ENCODE assay signal across 8 cellular contexts in genomic region chr1:24415910-24416665, GRCh38. TPM values are rescaled to one million over a fixed set of nuclear protein-coding genes. Genes with fewer than 3 reads are reported as not detected.
A peak's percentile ranks its signal among the peaks of the same experiment; 100 is the strongest.
DNase-seq lines count a peak whose midpoint lies in the region; ATAC-seq and TF ChIP-seq lines count a peak whose summit lies in the region.

No MANE protein-coding gene starts in this region.

- H3K27me3 ChIP-seq in A673 (replicated peaks; ENCODE audit: insufficient read depth, low read depth, low read length, poor library complexity): no peaks in the 10 kb centered on the region
- H3K27me3 ChIP-seq in heart right ventricle: no peaks in the 10 kb centered on the region
- no peaks in the 10 kb centered on the region for H3K27me3 ChIP-seq in sigmoid colon

- H3K9me3 ChIP-seq in A673 (ENCODE audit: low read depth, low read length, poor library complexity, severe bottlenecking): no peaks in the 10 kb centered on the region
- no peaks in the 10 kb centered on the region for H3K9me3 ChIP-seq in heart right ventricle
- H3K9me3 ChIP-seq in sigmoid colon: no peaks in the 10 kb centered on the region

- no peak for TF ChIP-seq EP300 in sigmoid colon (IDR thresholded peaks at IDR 0.05)

- H3K36me3 Mint-ChIP-seq in activated CD8-positive, alpha-beta T cell treated with anti-CD3 and anti-CD28 coated beads for 36 hours (ENCODE audit: low read depth): peaks cover 9% of the 10 kb centered on the region

- ATAC-seq in HG03439 (IDR thresholded peaks at IDR 0.05; ENCODE audit: unreplicated experiment) (peak; percentile 7), heart right ventricle (peak in 7 of 8 donors; percentile 1 to 29 (median 4))
- ATAC-seq in activated CD8-positive, alpha-beta T cell treated with anti-CD3 and anti-CD28 coated beads for 36 hours: no peak

- H3K27ac ChIP-seq in A673 (ENCODE audit: low read depth, low read length, poor library complexity, severe bottlenecking): no peak overlapping the region
- peak overlapping the region in 7 of 10 donors; percentile 3 to 75 (median 21) for H3K27ac ChIP-seq in heart right ventricle
- peak overlapping the region; percentile 39 to 84 (median 64) for H3K27ac ChIP-seq in sigmoid colon

- H3K4me3 ChIP-seq in A673 (ENCODE audit: low read depth, low read length, poor library complexity, severe bottlenecking) (peak overlapping the region; percentile 61), GM12864 (ENCODE audit: low read depth, low read length) (peak overlapping the region; percentile 96), heart right ventricle (peak overlapping the region; percentile 50 to 84 (median 74)), sigmoid colon (peak overlapping the region; percentile 45 to 65 (median 58))

- CTCF ChIA-PET in A673 (lab: Charles Lee): interaction anchor here (0.6 to 1.7 kb wide), 6 partner anchors 8 to 414 kb away, joined by 3 to 10 read pairs (median 4); partner anchors contain the start of gene RCAN3
- CTCF ChIA-PET in activated CD8-positive, alpha-beta T cell treated with anti-CD3 and anti-CD28 coated beads for 36 hours (lab: Charles Lee): interaction anchor here (0.6 to 9.6 kb wide), 41 partner anchors 9 to 226 kb away, joined by 3 to 103 read pairs (median 7); partner anchors contain the start of gene RCAN3

- intact Hi-C loops in A673 (cut with micrococcal nuclease; ENCODE audit: unreplicated experiment): loop anchor here (1.0 kb wide), 1 partner anchor 86 kb away; the partner anchor contains the start of gene RCAN3
- intact Hi-C loops in activated CD8-positive, alpha-beta T cell treated with anti-CD3 and anti-CD28 coated beads for 36 hours (cut with micrococcal nuclease): loop anchor here (5.0 kb wide), 4 partner anchors 66 to 171 kb away; partner anchors contain the start of gene RCAN3
- intact Hi-C loops in heart right ventricle (cut with DNase I): loop anchor here in 8 of 10 donors (1.0 to 10.0 kb wide), 7 partner anchors 86 to 219 kb away; partner anchors contain the start of gene RCAN3 (in 5 of the 8)
- intact Hi-C loops in sigmoid colon (cut with DNase I): loop anchor here (5.0 kb wide), 2 partner anchors 86 to 226 kb away; partner anchors contain the start of genes RCAN3 and SRRM1

- TF ChIP-seq CTCF in A673 (conservative IDR thresholded peaks at IDR 0.05; ENCODE audit: low read depth, low read length) (no peak), GM12864 (IDR thresholded peaks at IDR 0.05; ENCODE audit: low read depth, low read length, missing control alignments) (no peak), heart right ventricle (IDR thresholded peaks at IDR 0.05) (no peak), sigmoid colon (IDR thresholded peaks at IDR 0.05) (no peak)
- TF ChIP-seq CTCF in activated CD8-positive, alpha-beta T cell treated with anti-CD3 and anti-CD28 coated beads for 36 hours (IDR thresholded peaks at IDR 0.05): no peak

- TF ChIP-seq POLR2A in sigmoid colon (IDR thresholded peaks at IDR 0.05): no peak

- no peaks in the 10 kb centered on the region for H3K9me3 Mint-ChIP-seq in activated CD8-positive, alpha-beta T cell treated with anti-CD3 and anti-CD28 coated beads for 36 hours

- BruUV-seq in A673 (replicated peaks; lab: Mats Ljungman, UMichigan): no TSS peak

- peak overlapping the region; percentile 95 for H3K27ac Mint-ChIP-seq in activated CD8-positive, alpha-beta T cell treated with anti-CD3 and anti-CD28 coated beads for 36 hours

- POLR2A ChIA-PET in A673 (lab: Charles Lee; ENCODE audit: low non-redundant PET): no interaction called here
- POLR2A ChIA-PET in activated CD8-positive, alpha-beta T cell treated with anti-CD3 and anti-CD28 coated beads for 36 hours (lab: Charles Lee): interaction anchor here (0.7 to 3.6 kb wide), 15 partner anchors 8 to 226 kb away, joined by 3 to 17 read pairs (median 4); partner anchors contain the start of gene RCAN3

- DNase-seq in A673 (ENCODE audit: low spot score) (no peak), GM12864 (ENCODE audit: low read depth) (no peak), heart right ventricle (peak in 1 of 2 donors; percentile 14), sigmoid colon (no peak), ecto neural progenitor cell (ENCODE audit: low spot score) (no peak)
- peak; percentile 9 for DNase-seq in activated CD8-positive, alpha-beta T cell treated with anti-CD3 and anti-CD28 coated beads for 36 hours
- DNase-seq in activated CD4-positive, CD25-positive, alpha-beta regulatory T cell treated with anti-CD3 and anti-CD28 coated beads, Interleukin-2, amount 50 U/mL, for 72 hours: no peak

- 4 to 5% methylated on average over 35 of the region's 35 CpGs for WGBS in heart right ventricle, 2 donors
- 1 to 3% methylated on average over 35 of the region's 35 CpGs for WGBS in sigmoid colon, 2 donors

- H3K36me3 ChIP-seq in A673 (ENCODE audit: insufficient read depth, low read length, poor library complexity, severe bottlenecking): no peaks in the 10 kb centered on the region
- peaks cover 0 to 20% (median 0%) of the 10 kb centered on the region in 9 donors for H3K36me3 ChIP-seq in heart right ventricle
- H3K36me3 ChIP-seq in sigmoid colon: peaks cover 0 to 16% (median 3%) of the 10 kb centered on the region in 4 donors

- H3K4me1 ChIP-seq in A673 (ENCODE audit: insufficient read depth, low read length, poor library complexity, severe bottlenecking) (peaks cover 29% of the 10 kb centered on the region), heart right ventricle (peaks cover 7 to 51% (median 27%) of the 10 kb centered on the region in 9 donors), sigmoid colon (peaks cover 0 to 50% (median 27%) of the 10 kb centered on the region in 4 donors)

- H3K4me1 Mint-ChIP-seq in activated CD8-positive, alpha-beta T cell treated with anti-CD3 and anti-CD28 coated beads for 36 hours (ENCODE audit: low read depth): peaks cover 53% of the 10 kb centered on the region

- peak overlapping the region; percentile 98 for H3K4me3 Mint-ChIP-seq in activated CD8-positive, alpha-beta T cell treated with anti-CD3 and anti-CD28 coated beads for 36 hours

- no peaks in the 10 kb centered on the region for H3K27me3 Mint-ChIP-seq in activated CD8-positive, alpha-beta T cell treated with anti-CD3 and anti-CD28 coated beads for 36 hours

RNA-seq across cellular contexts. Expression of gene NIPAL3, which starts 0.5 kb away (rescaled TPM):
- total RNA-seq in A673 (2021) (6.5 and 7.3 TPM in 2 replicates), heart right ventricle (10 to 100 TPM; 21.5 to 44.9 (median 27.2) TPM), sigmoid colon (10 to 100 TPM; 23.7 to 53.2 (median 42.3) TPM)
- 10 to 100 TPM; 33.2 to 33.3 TPM for total RNA-seq in activated CD8-positive, alpha-beta T cell treated with anti-CD3 and anti-CD28 coated beads for 36 hours
- polyA plus RNA-seq in heart right ventricle (1 to 10 TPM; 5.3 to 9.8 TPM), sigmoid colon (10 to 100 TPM in 1 of 3 donors, 1 to 10 TPM in 2; 5.8 to 19.6 (median 7.8) TPM)

RNA-seq across cellular contexts. Expression of gene STPG1, which starts 2.5 kb away (rescaled TPM):
- total RNA-seq in A673 (2021) (7.2 and 8.6 TPM in 2 replicates), heart right ventricle (1 to 10 TPM; 2.7 to 6.6 (median 4.5) TPM), sigmoid colon (1 to 10 TPM; 2.3 to 4.6 (median 2.7) TPM)
- 1 to 10 TPM; 5.6 to 6.3 TPM for total RNA-seq in activated CD8-positive, alpha-beta T cell treated with anti-CD3 and anti-CD28 coated beads for 36 hours
- polyA plus RNA-seq in heart right ventricle (1 to 10 TPM; 3.3 to 5.7 TPM), sigmoid colon (10 to 100 TPM; 11.3 to 12.7 (median 11.4) TPM)
